13 cellular contexts compared by ENCODE assay signal in the genomic region with DNA sequence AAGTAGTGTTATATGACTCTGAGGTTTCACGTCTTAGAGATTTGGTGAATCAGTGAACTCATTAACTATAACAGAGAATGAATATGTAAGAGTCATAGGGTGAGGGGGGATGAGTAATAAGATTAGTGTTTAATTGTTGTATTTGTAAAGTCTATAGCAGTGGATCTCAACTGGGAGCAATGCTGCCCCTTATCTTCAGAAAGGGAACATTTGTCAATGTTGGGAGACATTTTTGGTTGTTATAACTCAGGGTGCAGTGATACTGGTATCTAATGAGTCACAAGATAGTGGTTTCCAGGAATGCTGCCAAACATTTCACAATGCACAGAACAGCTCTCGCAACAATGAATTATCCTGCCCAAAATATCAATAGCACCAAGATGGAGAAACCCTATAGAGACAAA.
DNase-seq lines count a peak whose midpoint lies in the region; ATAC-seq, FAIRE-seq and TF ChIP-seq lines count a peak whose summit lies in the region.
"Had no signal": no experiment of that assay in that cellular context is flagged by ENCODE, and none has a peak within 500 bp of the region (broad histone marks: within the 10 kb centered on the region; RNA-seq: fewer than 3 reads in every experiment).

No MANE protein-coding gene starts in this region.

- H3K4me1 Mint-ChIP-seq in T-helper 17 cell: no peaks in the 10 kb centered on the region

- H3K27ac ChIP-seq in HepG2 (ENCODE audit: extremely low read length, insufficient read depth, low read length): no peak overlapping the region

- H3K4me3 ChIP-seq in astrocyte of the cerebellum (ENCODE audit: low read depth, low read length) (no peak overlapping the region), HepG2 (replicated peaks in 1 of 3; ENCODE audit: insufficient read depth in 1 of 3, low read depth in 2 of 3, low read length in 3 of 3) (no peak overlapping the region)

- TF ChIP-seq POLR2A in HepG2 (IDR thresholded peaks at IDR 0.05; ENCODE audit: insufficient read depth in 1 of 2, low read depth in 2 of 2, low read length in 2 of 2): no peak

- in situ Hi-C loops in astrocyte of the cerebellum (cut with HindIII; ENCODE audit: low sequenced_read_pairs) (no loop called here), HepG2 (cut with HindIII; ENCODE audit: extremely low pct_ligation_motif_present, low pct_unique_long_range_greater_than_20kb) (loop anchor here (10.0 kb wide), 1 partner anchor 96 kb away; no protein-coding TSS in a partner anchor)

- no peaks in the 10 kb centered on the region for H3K9me3 ChIP-seq in HepG2 (ENCODE audit: low read length)
- no peaks in the 10 kb centered on the region for H3K9me3 ChIP-seq in T-helper 17 cell (ENCODE audit: control insufficient read depth, low read length, poor library complexity, severe bottlenecking)

- H3K36me3 ChIP-seq in HepG2 (replicated peaks in 1 of 2; ENCODE audit: control insufficient read depth in 1 of 2, insufficient read depth in 2 of 2, low read length in 2 of 2): no peaks in the 10 kb centered on the region

- H3K4me2 ChIP-seq in HepG2 (ENCODE audit: low read depth, low read length): no peak overlapping the region

- no TSS peak for BruUV-seq in HepG2 (replicated peaks; lab: Mats Ljungman, UMichigan)

- H4K20me1 ChIP-seq in HepG2 (ENCODE audit: insufficient read depth, low read length): no peaks in the 10 kb centered on the region

- FAIRE-seq in HepG2 (lab: Jason Lieb, UNC) (no peak), D721Med (lab: Jason Lieb, UNC) (no peak)
- FAIRE-seq: colon had no signal

- no peaks in the 10 kb centered on the region for H3K27me3 Mint-ChIP-seq in T-helper 17 cell

- POLR2A ChIA-PET in HepG2 (lab: Yijun Ruan, JAX): no interaction called here

- H3K27me3 ChIP-seq in HepG2 (ENCODE audit: control insufficient read depth in 1 of 2, insufficient read depth in 2 of 2, low read length in 2 of 2): no peaks in the 10 kb centered on the region

- no peak overlapping the region for H2AFZ ChIP-seq in HepG2 (ENCODE audit: low read length)

- H3K9ac ChIP-seq in HepG2 (ENCODE audit: insufficient read depth, low read depth, low read length): no peak overlapping the region

- WGBS in HepG2 (ENCODE audit: low lambda C conversion rate): 88% methylated on average over 2 of the region's 2 CpGs

- H3K4me1 ChIP-seq in HepG2 (ENCODE audit: insufficient read depth, low read length): peaks cover 44% of the 10 kb centered on the region

- ATAC-seq in HepG2 (peak; percentile 31; the same call in 1 of the 3 replicates), T-helper 17 cell (no peak)

- no peaks in the 10 kb centered on the region for H3K79me2 ChIP-seq in HepG2 (ENCODE audit: insufficient read depth, low read length)

- TF ChIP-seq CTCF in astrocyte of the cerebellum (IDR thresholded peaks at IDR 0.05; ENCODE audit: low read depth, low read length, missing control alignments) (no peak), HepG2 (CRISPR knock-in tag; IDR thresholded peaks at IDR 0.05) (no peak), D721Med (IDR thresholded peaks at IDR 0.05; ENCODE audit: insufficient read depth, missing control alignments) (no peak)

- DNase-seq in Ammon's horn (ENCODE audit: low spot score): peak; percentile 25
- DNase-seq in M059J (ENCODE audit: low read depth): peak; percentile 7
- DNase-seq in astrocyte of the cerebellum (ENCODE audit: low read depth): peak; percentile 74
- DNase-seq in HepG2 (ENCODE audit: low spot score): peak; percentile 72
- DNase-seq in T-helper 17 cell: no peak
- no peak for DNase-seq in stimulated activated CD4-positive, alpha-beta T cell treated with anti-CD3 and anti-CD28 coated beads, Interleukin-4, amount 100 ng/mL, for 4 hours
- no peak for DNase-seq in hippocampal formation (lab: John Stamatoyannopoulos, UW)
- no peak for DNase-seq in D721Med (ENCODE audit: insufficient read length, low spot score)
- DNase-seq: activated CD8-positive, alpha-beta memory T cell treated with anti-CD3 and anti-CD28 coated beads, Interleukin-2, amount 50 U/mL, for 48 hours; DND-41; stimulated activated CD4-positive, alpha-beta T cell treated with anti-CD3 and anti-CD28 coated beads, Interleukin-12 subunit alpha, Interleukin-12 subunit beta, amount 100 ng/mL, for 4 hours; substantia nigra had no signal

- intact Hi-C loops in HepG2 (cut with micrococcal nuclease; ENCODE audit: unreplicated experiment): loop anchor here (5.0 kb wide), 2 partner anchors 77 to 98 kb away; no protein-coding TSS in a partner anchor

- no peak overlapping the region for H3K4me3 Mint-ChIP-seq in T-helper 17 cell

- CTCF ChIA-PET in HepG2 (lab: Yijun Ruan, JAX; ENCODE audit: low intra/inter-chr PET ratio, low total read pairs): no interaction called here

- TF ChIP-seq EP300 in HepG2 (IDR thresholded peaks at IDR 0.05; ENCODE audit: low read depth in 2 of 2, low read length in 2 of 2) (0 out of 4 replicates have a peak, but pooled peaks of 1 of the 2 experiments have one; percentile 16), HepG2 (CRISPR knock-in tag; IDR thresholded peaks at IDR 0.05; ENCODE audit: borderline replicate concordance) (no peak)

- no peaks in the 10 kb centered on the region for H3K36me3 Mint-ChIP-seq in T-helper 17 cell (ENCODE audit: low read depth)

- TF ChIP-seq RAD21 in HepG2 (CRISPR knock-in tag; IDR thresholded peaks at IDR 0.05): no peak

- no peak overlapping the region for H3K27ac Mint-ChIP-seq in T-helper 17 cell

TF ChIP-seq in HepG2, 621 proteins besides CTCF, POLR2A, EP300 and RAD21 (continues in another document):
- TF ChIP-seq, protein P1, sequence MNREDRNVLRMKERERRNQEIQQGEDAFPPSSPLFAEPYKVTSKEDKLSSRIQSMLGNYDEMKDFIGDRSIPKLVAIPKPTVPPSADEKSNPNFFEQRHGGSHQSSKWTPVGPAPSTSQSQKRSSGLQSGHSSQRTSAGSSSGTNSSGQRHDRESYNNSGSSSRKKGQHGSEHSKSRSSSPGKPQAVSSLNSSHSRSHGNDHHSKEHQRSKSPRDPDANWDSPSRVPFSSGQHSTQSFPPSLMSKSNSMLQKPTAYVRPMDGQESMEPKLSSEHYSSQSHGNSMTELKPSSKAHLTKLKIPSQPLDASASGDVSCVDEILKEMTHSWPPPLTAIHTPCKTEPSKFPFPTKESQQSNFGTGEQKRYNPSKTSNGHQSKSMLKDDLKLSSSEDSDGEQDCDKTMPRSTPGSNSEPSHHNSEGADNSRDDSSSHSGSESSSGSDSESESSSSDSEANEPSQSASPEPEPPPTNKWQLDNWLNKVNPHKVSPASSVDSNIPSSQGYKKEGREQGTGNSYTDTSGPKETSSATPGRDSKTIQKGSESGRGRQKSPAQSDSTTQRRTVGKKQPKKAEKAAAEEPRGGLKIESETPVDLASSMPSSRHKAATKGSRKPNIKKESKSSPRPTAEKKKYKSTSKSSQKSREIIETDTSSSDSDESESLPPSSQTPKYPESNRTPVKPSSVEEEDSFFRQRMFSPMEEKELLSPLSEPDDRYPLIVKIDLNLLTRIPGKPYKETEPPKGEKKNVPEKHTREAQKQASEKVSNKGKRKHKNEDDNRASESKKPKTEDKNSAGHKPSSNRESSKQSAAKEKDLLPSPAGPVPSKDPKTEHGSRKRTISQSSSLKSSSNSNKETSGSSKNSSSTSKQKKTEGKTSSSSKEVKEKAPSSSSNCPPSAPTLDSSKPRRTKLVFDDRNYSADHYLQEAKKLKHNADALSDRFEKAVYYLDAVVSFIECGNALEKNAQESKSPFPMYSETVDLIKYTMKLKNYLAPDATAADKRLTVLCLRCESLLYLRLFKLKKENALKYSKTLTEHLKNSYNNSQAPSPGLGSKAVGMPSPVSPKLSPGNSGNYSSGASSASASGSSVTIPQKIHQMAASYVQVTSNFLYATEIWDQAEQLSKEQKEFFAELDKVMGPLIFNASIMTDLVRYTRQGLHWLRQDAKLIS (CRISPR knock-in tag; IDR thresholded peaks at IDR 0.05): no peak
- TF ChIP-seq, protein P2, sequence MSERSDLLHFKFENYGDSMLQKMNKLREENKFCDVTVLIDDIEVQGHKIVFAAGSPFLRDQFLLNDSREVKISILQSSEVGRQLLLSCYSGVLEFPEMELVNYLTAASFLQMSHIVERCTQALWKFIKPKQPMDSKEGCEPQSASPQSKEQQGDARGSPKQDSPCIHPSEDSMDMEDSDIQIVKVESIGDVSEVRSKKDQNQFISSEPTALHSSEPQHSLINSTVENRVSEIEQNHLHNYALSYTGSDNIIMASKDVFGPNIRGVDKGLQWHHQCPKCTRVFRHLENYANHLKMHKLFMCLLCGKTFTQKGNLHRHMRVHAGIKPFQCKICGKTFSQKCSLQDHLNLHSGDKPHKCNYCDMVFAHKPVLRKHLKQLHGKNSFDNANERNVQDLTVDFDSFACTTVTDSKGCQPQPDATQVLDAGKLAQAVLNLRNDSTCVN (CRISPR knock-in tag; IDR thresholded peaks at IDR 0.05; ENCODE audit: borderline replicate concordance): no peak
- TF ChIP-seq, protein P3, sequence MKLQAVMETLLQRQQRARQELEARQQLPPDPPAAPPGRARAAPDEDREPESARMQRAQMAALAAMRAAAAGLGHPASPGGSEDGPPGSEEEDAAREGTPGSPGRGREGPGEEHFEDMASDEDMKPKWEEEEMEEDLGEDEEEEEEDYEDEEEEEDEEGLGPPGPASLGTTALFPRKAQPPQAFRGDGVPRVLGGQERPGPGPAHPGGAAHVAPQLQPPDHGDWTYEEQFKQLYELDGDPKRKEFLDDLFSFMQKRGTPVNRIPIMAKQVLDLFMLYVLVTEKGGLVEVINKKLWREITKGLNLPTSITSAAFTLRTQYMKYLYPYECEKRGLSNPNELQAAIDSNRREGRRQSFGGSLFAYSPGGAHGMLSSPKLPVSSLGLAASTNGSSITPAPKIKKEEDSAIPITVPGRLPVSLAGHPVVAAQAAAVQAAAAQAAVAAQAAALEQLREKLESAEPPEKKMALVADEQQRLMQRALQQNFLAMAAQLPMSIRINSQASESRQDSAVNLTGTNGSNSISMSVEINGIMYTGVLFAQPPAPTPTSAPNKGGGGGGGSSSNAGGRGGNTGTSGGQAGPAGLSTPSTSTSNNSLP (IDR thresholded peaks at IDR 0.05; ENCODE audit: low read depth, low read length): 0 out of 2 replicates have a peak, but pooled peaks have one; percentile 32
- TF ChIP-seq HHEX (CRISPR knock-in tag; IDR thresholded peaks at IDR 0.05) (no peak), KDM3A (CRISPR knock-in tag; IDR thresholded peaks at IDR 0.05; ENCODE audit: low read depth) (no peak), GTF2F1 (IDR thresholded peaks at IDR 0.05; ENCODE audit: low read length) (no peak)
- TF ChIP-seq, protein P4, sequence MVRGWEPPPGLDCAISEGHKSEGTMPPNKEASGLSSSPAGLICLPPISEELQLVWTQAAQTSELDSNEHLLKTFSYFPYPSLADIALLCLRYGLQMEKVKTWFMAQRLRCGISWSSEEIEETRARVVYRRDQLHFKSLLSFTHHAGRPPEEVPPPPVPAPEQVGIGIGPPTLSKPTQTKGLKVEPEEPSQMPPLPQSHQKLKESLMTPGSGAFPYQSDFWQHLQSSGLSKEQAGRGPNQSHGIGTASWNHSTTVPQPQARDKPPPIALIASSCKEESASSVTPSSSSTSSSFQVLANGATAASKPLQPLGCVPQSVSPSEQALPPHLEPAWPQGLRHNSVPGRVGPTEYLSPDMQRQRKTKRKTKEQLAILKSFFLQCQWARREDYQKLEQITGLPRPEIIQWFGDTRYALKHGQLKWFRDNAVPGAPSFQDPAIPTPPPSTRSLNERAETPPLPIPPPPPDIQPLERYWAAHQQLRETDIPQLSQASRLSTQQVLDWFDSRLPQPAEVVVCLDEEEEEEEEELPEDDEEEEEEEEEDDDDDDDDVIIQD (CRISPR knock-in tag; IDR thresholded peaks at IDR 0.05; ENCODE audit: low read depth): no peak

Comparison
In these comparisons a context has a peak if more than half of its experiments do, and no peak if none do; other contexts are left out.
1. DNase-seq: peak in Ammon's horn (single experiment), M059J (single experiment), astrocyte of the cerebellum (single experiment) and HepG2 (single experiment); none in T-helper 17 cell (0 of 3), stimulated activated CD4-positive, alpha-beta T cell treated with anti-CD3 and anti-CD28 coated beads, Interleukin-4, amount 100 ng/mL, for 4 hours (0 of 2), hippocampal formation (0 of 2) and D721Med (single experiment).